In the genomic region with DNA sequence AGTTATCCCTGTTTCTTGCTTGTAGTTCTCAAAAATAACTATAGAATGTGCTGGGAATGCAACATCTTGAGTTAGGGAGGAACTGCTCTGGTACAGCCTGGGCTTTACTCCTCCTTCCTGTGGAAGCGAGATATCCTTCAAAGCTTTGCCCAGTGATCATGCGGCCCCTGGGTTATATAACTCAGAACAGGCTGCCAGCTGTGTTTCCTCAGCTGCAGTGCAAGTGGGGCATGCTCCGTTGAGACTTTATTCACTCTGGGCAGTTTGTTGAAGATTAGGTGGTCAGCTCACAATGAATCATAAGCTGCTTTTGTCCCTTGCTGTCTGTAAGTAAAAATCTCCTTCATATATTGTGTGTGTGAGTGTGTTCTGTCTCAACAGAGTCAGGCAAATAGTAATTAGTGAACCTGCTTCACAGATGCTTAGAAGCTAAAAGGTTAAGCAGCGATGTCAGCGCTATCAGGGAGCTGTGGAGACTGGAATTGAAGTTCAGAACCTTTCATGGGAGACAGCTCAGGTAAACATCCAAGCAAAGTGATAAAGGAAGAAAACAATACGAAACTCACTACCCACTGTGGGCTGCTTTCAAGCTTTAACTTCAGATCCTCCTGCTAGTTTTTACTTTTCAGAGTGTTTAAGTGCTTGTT, we compare ENCODE assay signal across 18 cellular contexts.
DNase-seq lines count a peak whose midpoint lies in the region; ATAC-seq and TF ChIP-seq lines count a peak whose summit lies in the region.
"Had no signal": no experiment of that assay in that cellular context is flagged by ENCODE, and none has a peak within 500 bp of the region (broad histone marks: within the 10 kb centered on the region; RNA-seq: fewer than 3 reads in every experiment).

No MANE protein-coding gene starts in this region.

- no peaks in the 10 kb centered on the region for H3K9me3 ChIP-seq in right atrium auricular region
- H3K9me3 ChIP-seq in endocrine pancreas (ENCODE audit: control insufficient read depth, low read length) = no peaks in the 10 kb centered on the region
- H3K9me3 ChIP-seq in testis = no peaks in the 10 kb centered on the region
- H3K9me3 ChIP-seq in BE2C = no peaks in the 10 kb centered on the region
- H3K9me3 ChIP-seq: upper lobe of right lung had no signal

- intact Hi-C loops in Right ventricle myocardium superior (cut with DNase I) = no loop called here
- intact Hi-C loops in testis (cut with DNase I; ENCODE audit: low total_unique reads) = no loop called here

- H3K79me2 ChIP-seq in mesendoderm (ENCODE audit: control insufficient read depth, insufficient read depth, low read length) = no peaks in the 10 kb centered on the region

- DNase-seq in Right ventricle myocardium superior = no peak
- DNase-seq in right atrium auricular region (ENCODE audit: low spot score) = no peak
- DNase-seq in mesendoderm = peak; percentile 21
- DNase-seq in testis = peak; percentile 80
- DNase-seq in BE2C = no peak
- DNase-seq: activated CD4-positive, alpha-beta T cell treated with anti-CD3 and anti-CD28 coated beads for 36 hours; activated CD8-positive, alpha-beta memory T cell treated with anti-CD3 and anti-CD28 coated beads, Interleukin-2, amount 50 U/mL, for 48 hours; caudate nucleus; GDM1; immature natural killer cell; KBM-7; NCI-H1436 treated with DMSO at 0.1 percent for 48 hours; NCI-H524 treated with DMSO at 0.1 percent for 48 hours; stimulated activated CD4-positive, alpha-beta T cell treated with anti-CD3 and anti-CD28 coated beads, Interleukin-4, amount 100 ng/mL, for 1 hour; upper lobe of right lung had no signal

- no peak for TF ChIP-seq CTCF in right atrium auricular region (IDR thresholded peaks at IDR 0.05)
- TF ChIP-seq CTCF in testis (IDR thresholded peaks at IDR 0.05) = no peak
- TF ChIP-seq CTCF in BE2C (IDR thresholded peaks at IDR 0.05; ENCODE audit: low read depth, low read length) = no peak

- H2BK15ac ChIP-seq in mesendoderm (replicated peaks; ENCODE audit: low read depth) = no peak overlapping the region

- H2BK120ac ChIP-seq in mesendoderm (ENCODE audit: low read depth, low read length) = no peak overlapping the region

- no peak overlapping the region for H2AK5ac ChIP-seq in mesendoderm (ENCODE audit: low read length)

- no CpG with 5 or more reads among the region's 6 CpGs for WGBS in mesendoderm (ENCODE audit: extremely low coverage, insufficient coverage, low lambda C conversion rate)
- 18 to 39% methylated on average over 6 of the region's 6 CpGs for WGBS in testis, 2 donors

- no peak overlapping the region for H3K27ac ChIP-seq in right atrium auricular region
- H3K27ac ChIP-seq in mesendoderm (ENCODE audit: low read depth, low read length) = no peak overlapping the region
- peak overlapping the region; percentile 63 to 73 for H3K27ac ChIP-seq in testis
- H3K27ac ChIP-seq: upper lobe of right lung had no signal

- no peak overlapping the region for H3K56ac ChIP-seq in mesendoderm (ENCODE audit: low read length)

- H2BK5ac ChIP-seq in mesendoderm (ENCODE audit: low read length) = no peak overlapping the region

- ATAC-seq in Right ventricle myocardium superior (ENCODE audit: poor library complexity) (peak; percentile 80), GM21423 (IDR thresholded peaks at IDR 0.05; ENCODE audit: unreplicated experiment) (no peak), GM18511 (IDR thresholded peaks at IDR 0.05; ENCODE audit: unreplicated experiment) (no peak)
- ATAC-seq: activated CD4-positive, alpha-beta T cell treated with anti-CD3 and anti-CD28 coated beads for 36 hours; upper lobe of right lung had no signal

- no peak overlapping the region for H4K8ac ChIP-seq in mesendoderm (ENCODE audit: low read depth, low read length)

- no peaks in the 10 kb centered on the region for H3K27me3 ChIP-seq in right atrium auricular region
- H3K27me3 ChIP-seq in endocrine pancreas (ENCODE audit: control insufficient read depth, insufficient read depth, low read length) = no peaks in the 10 kb centered on the region
- H3K27me3 ChIP-seq in mesendoderm (ENCODE audit: insufficient read depth, low read length, poor library complexity) = no peaks in the 10 kb centered on the region
- no peaks in the 10 kb centered on the region for H3K27me3 ChIP-seq in testis
- H3K27me3 ChIP-seq in BE2C = no peaks in the 10 kb centered on the region
- H3K27me3 ChIP-seq: upper lobe of right lung had no signal

- no peaks in the 10 kb centered on the region for H3K79me1 ChIP-seq in mesendoderm (ENCODE audit: low read length)

- H3K4me2 ChIP-seq in mesendoderm (ENCODE audit: low read length) = no peak overlapping the region

- no peak for TF ChIP-seq POLR2A in testis (IDR thresholded peaks at IDR 0.05)

- H4K5ac ChIP-seq in mesendoderm (ENCODE audit: low read length) = no peak overlapping the region

- no peak overlapping the region for H3K4me3 ChIP-seq in right atrium auricular region
- peak overlapping the region; percentile 68 for H3K4me3 ChIP-seq in endocrine pancreas (ENCODE audit: control insufficient read depth, insufficient read depth, low read length)
- H3K4me3 ChIP-seq in mesendoderm (ENCODE audit: low read length) = no peak overlapping the region
- peak overlapping the region; percentile 36 to 56 for H3K4me3 ChIP-seq in testis
- no peak overlapping the region for H3K4me3 ChIP-seq in BE2C (ENCODE audit: low read depth, low read length)
- H3K4me3 ChIP-seq: upper lobe of right lung had no signal

- H3K36me3 ChIP-seq in right atrium auricular region (no peaks in the 10 kb centered on the region), endocrine pancreas (ENCODE audit: control insufficient read depth, insufficient read depth, low read length) (no peaks in the 10 kb centered on the region), mesendoderm (ENCODE audit: control insufficient read depth, insufficient read depth, low read length) (no peaks in the 10 kb centered on the region), testis (ENCODE audit: low read depth, missing control alignments) (no peaks in the 10 kb centered on the region), BE2C (no peaks in the 10 kb centered on the region)
- H3K36me3 ChIP-seq: upper lobe of right lung had no signal

- no peak overlapping the region for H3K9ac ChIP-seq in endocrine pancreas (ENCODE audit: control insufficient read depth, insufficient read depth, low read length)
- no peak overlapping the region for H3K9ac ChIP-seq in mesendoderm (ENCODE audit: low read length)

- H3K18ac ChIP-seq in mesendoderm (ENCODE audit: low read length) = no peak overlapping the region

- no peak overlapping the region for H3K4ac ChIP-seq in mesendoderm (ENCODE audit: low read depth, low read length)

- no peak overlapping the region for H3K23ac ChIP-seq in mesendoderm (ENCODE audit: low read length)

- H3K4me1 ChIP-seq in right atrium auricular region (no peaks in the 10 kb centered on the region), endocrine pancreas (ENCODE audit: control insufficient read depth, insufficient read depth, low read length) (peaks cover 12% of the 10 kb centered on the region), mesendoderm (ENCODE audit: control insufficient read depth, low read depth, low read length) (no peaks in the 10 kb centered on the region), testis (peaks cover 7% of the 10 kb centered on the region), BE2C (no peaks in the 10 kb centered on the region)
- H3K4me1 ChIP-seq: upper lobe of right lung had no signal

Comparison
In these comparisons a context has a peak if more than half of its experiments do, and no peak if none do; other contexts are left out.
1. DNase-seq: peak in mesendoderm (single experiment) and testis (single experiment); none in Right ventricle myocardium superior (single experiment), right atrium auricular region (single experiment) and BE2C (single experiment).
2. H3K27ac ChIP-seq: peak in testis (2 of 2); none in right atrium auricular region (0 of 2) and mesendoderm (single experiment).
3. H3K4me3 ChIP-seq: peak in endocrine pancreas (single experiment) and testis (2 of 2); none in right atrium auricular region (0 of 2), mesendoderm (single experiment) and BE2C (single experiment).